17 cellular contexts compared by ENCODE assay signal in genomic region chr3:183506674-183507290, GRCh38.
DNase-seq lines count a peak whose midpoint lies in the region; ATAC-seq and TF ChIP-seq lines count a peak whose summit lies in the region.
"Had no signal": no experiment of that assay in that cellular context is flagged by ENCODE, and none has a peak within 500 bp of the region (broad histone marks: within the 10 kb centered on the region; RNA-seq: fewer than 3 reads in every experiment).

No MANE protein-coding gene starts in this region.

- peaks cover 22% of the 10 kb centered on the region for H3F3A ChIP-seq in SU-DHL-6 (ENCODE audit: insufficient read depth)

- no peaks in the 10 kb centered on the region for H3K9me2 ChIP-seq in SU-DHL-6 (replicated peaks; ENCODE audit: insufficient read depth, low read length)

- peaks cover 80% of the 10 kb centered on the region for H3K36me3 Mint-ChIP-seq in activated T-cell treated with anti-CD3 and anti-CD28 coated beads, Interleukin-2, amount 50 U/mL, for 24 hours (ENCODE audit: low read depth)
- H3K36me3 Mint-ChIP-seq in nephron progenitor cell (ENCODE audit: low read depth): no peaks in the 10 kb centered on the region
- H3K36me3 Mint-ChIP-seq: brain had no signal

- peaks cover 5% of the 10 kb centered on the region for H3K9me3 Mint-ChIP-seq in activated T-cell treated with anti-CD3 and anti-CD28 coated beads, Interleukin-2, amount 50 U/mL, for 24 hours
- no peaks in the 10 kb centered on the region for H3K9me3 Mint-ChIP-seq in nephron progenitor cell

- H3K9me3 ChIP-seq in SU-DHL-6 (ENCODE audit: insufficient read depth, low read length): no peaks in the 10 kb centered on the region
- no peaks in the 10 kb centered on the region for H3K9me3 ChIP-seq in WERI-Rb-1 (ENCODE audit: severe bottlenecking)
- H3K9me3 ChIP-seq: psoas muscle, suprapubic skin had no signal

- in situ Hi-C loops in GM13977 (cut with MboI; ENCODE audit: low pct_unique_long_range_greater_than_20kb, low sequenced_read_pairs, unreplicated experiment): no loop called here

- no peak for TF ChIP-seq CTCF in GM12865 (IDR thresholded peaks at IDR 0.05; ENCODE audit: insufficient read depth, low read depth, low read length, missing control alignments)
- no peak for TF ChIP-seq CTCF in SU-DHL-6 (IDR thresholded peaks at IDR 0.05; ENCODE audit: insufficient read depth, low read length, poor library complexity, severe bottlenecking)
- TF ChIP-seq CTCF in nephron progenitor cell (IDR thresholded peaks at IDR 0.05): no peak
- TF ChIP-seq CTCF in GM13977 (IDR thresholded peaks at IDR 0.05; ENCODE audit: extremely low read depth, insufficient read depth, missing control alignments): no peak
- TF ChIP-seq CTCF in WERI-Rb-1 (IDR thresholded peaks at IDR 0.05; ENCODE audit: low read depth, low read length): no peak

- H3K27me3 ChIP-seq in SU-DHL-6 (ENCODE audit: low read length) (no peaks in the 10 kb centered on the region), WERI-Rb-1 (ENCODE audit: insufficient read depth, low read depth, severe bottlenecking) (no peaks in the 10 kb centered on the region)
- H3K27me3 ChIP-seq: esophagus muscularis mucosa, suprapubic skin had no signal

- no peak for ATAC-seq in HG03565 (IDR thresholded peaks at IDR 0.05; ENCODE audit: unreplicated experiment)
- ATAC-seq: psoas muscle, T-helper 17 cell had no signal

- no peak overlapping the region for H3K4me3 Mint-ChIP-seq in activated T-cell treated with anti-CD3 and anti-CD28 coated beads, Interleukin-2, amount 50 U/mL, for 24 hours
- H3K4me3 Mint-ChIP-seq in nephron progenitor cell: no peak overlapping the region
- H3K4me3 Mint-ChIP-seq: brain, T-helper 17 cell had no signal

- peak overlapping the region; percentile 8 for H3K27ac Mint-ChIP-seq in activated T-cell treated with anti-CD3 and anti-CD28 coated beads, Interleukin-2, amount 50 U/mL, for 24 hours
- H3K27ac Mint-ChIP-seq in nephron progenitor cell: peak overlapping the region; percentile 9
- H3K27ac Mint-ChIP-seq: brain, T-helper 17 cell had no signal

- H3K4me3 ChIP-seq in GM12865 (ENCODE audit: low read depth, low read length) (no peak overlapping the region), SU-DHL-6 (ENCODE audit: insufficient read depth, low read length, poor library complexity, severe bottlenecking) (no peak overlapping the region), WERI-Rb-1 (ENCODE audit: low read depth, low read length) (no peak overlapping the region)
- H3K4me3 ChIP-seq: esophagus muscularis mucosa, psoas muscle, suprapubic skin had no signal

- no peaks in the 10 kb centered on the region for H4K20me1 ChIP-seq in SU-DHL-6 (ENCODE audit: low read depth, low read length)

- peaks cover 19% of the 10 kb centered on the region for H3K4me1 Mint-ChIP-seq in activated T-cell treated with anti-CD3 and anti-CD28 coated beads, Interleukin-2, amount 50 U/mL, for 24 hours (ENCODE audit: low read depth)
- H3K4me1 Mint-ChIP-seq in nephron progenitor cell: peaks cover 17% of the 10 kb centered on the region

- no peak overlapping the region for H3K9ac ChIP-seq in SU-DHL-6 (ENCODE audit: low read length)

- no peak overlapping the region for H3K4me2 ChIP-seq in SU-DHL-6 (ENCODE audit: low read depth, low read length, poor library complexity, severe bottlenecking)

- no peak overlapping the region for H2AFZ ChIP-seq in SU-DHL-6 (ENCODE audit: low read depth, low read length, severe bottlenecking)

- peaks cover 79% of the 10 kb centered on the region for H3K79me2 ChIP-seq in SU-DHL-6 (ENCODE audit: insufficient read depth, low read length)

- DNase-seq in activated T-cell treated with anti-CD3 and anti-CD28 coated beads, Interleukin-2, amount 50 U/mL, for 24 hours: no peak
- no peak for DNase-seq in activated T-cell treated with anti-CD3 and anti-CD28 coated beads for 4 hours
- peak; percentile 13 for DNase-seq in GM12865 (ENCODE audit: low read depth)
- no peak for DNase-seq in nephron progenitor cell
- no peak for DNase-seq in GM13977 (ENCODE audit: low spot score)
- no peak for DNase-seq in WERI-Rb-1
- DNase-seq: activated effector memory CD4-positive, alpha-beta T cell treated with Interleukin-2 at 50 U/mL for 16 hours; NCI-H1092 treated with DMSO at 0.1 percent for 48 hours; NCI-H524 treated with DMSO at 0.1 percent for 48 hours; psoas muscle; stimulated activated CD4-positive, alpha-beta T cell treated with anti-CD3 and anti-CD28 coated beads, Interleukin-15, amount 100 ng/mL, for 24 hours; T-helper 17 cell had no signal

- H3K27me3 Mint-ChIP-seq in activated T-cell treated with anti-CD3 and anti-CD28 coated beads, Interleukin-2, amount 50 U/mL, for 24 hours: no peaks in the 10 kb centered on the region
- peaks cover 7% of the 10 kb centered on the region for H3K27me3 Mint-ChIP-seq in nephron progenitor cell (ENCODE audit: low read depth, poor library complexity)
- H3K27me3 Mint-ChIP-seq: T-helper 17 cell had no signal

- peaks cover 52% of the 10 kb centered on the region for H3K36me3 ChIP-seq in SU-DHL-6 (ENCODE audit: low read length)
- H3K36me3 ChIP-seq in WERI-Rb-1: no peaks in the 10 kb centered on the region
- H3K36me3 ChIP-seq: esophagus muscularis mucosa, suprapubic skin had no signal

- H3K27ac ChIP-seq in SU-DHL-6 (ENCODE audit: low read depth, low read length): peak overlapping the region; percentile 59
- H3K27ac ChIP-seq in WERI-Rb-1: no peak overlapping the region
- H3K27ac ChIP-seq: esophagus muscularis mucosa, psoas muscle, suprapubic skin had no signal
